24 cellular contexts compared by ENCODE assay signal in the genomic region with DNA sequence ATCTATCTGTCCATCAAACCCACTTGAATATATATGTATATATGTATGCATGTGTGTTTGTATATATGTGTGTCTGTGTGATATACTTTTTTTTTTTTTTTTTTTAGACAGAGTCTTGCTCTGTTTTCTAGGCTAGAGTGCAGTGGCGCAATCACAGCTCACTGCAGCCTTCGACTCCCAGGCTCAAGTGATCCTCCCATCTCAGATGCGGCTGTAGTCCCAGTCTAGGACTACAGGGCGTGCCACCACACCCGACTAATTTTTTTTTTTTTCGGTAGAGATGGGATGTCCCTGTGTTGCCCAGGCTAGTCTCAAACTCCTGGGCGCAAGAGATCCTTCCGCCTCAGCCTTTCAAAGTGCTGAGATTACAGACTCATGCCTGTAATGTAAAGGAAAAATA. TPM values are rescaled to one million over a fixed set of nuclear protein-coding genes. Genes with fewer than 3 reads are reported as not detected.
"Had no signal": no experiment of that assay in that cellular context is flagged by ENCODE, and none has a peak within 500 bp of the region (broad histone marks: within the 10 kb centered on the region; RNA-seq: fewer than 3 reads in every experiment).

No MANE protein-coding gene starts in this region.

- H3K36me3 ChIP-seq: esophagus squamous epithelium, thyroid gland had no signal

- H3K4me3 Mint-ChIP-seq: activated B cell treated with CpG ODN at 0.5 μM for 24 hours; activated CD8-positive, alpha-beta T cell treated with anti-CD3 and anti-CD28 coated beads for 36 hours; activated T-cell treated with anti-CD3 and anti-CD28 coated beads, Interleukin-2, amount 50 U/mL, for 4 hours; stimulated activated memory B cell treated with anti-CD40 and anti-IgM and Interleukin-4, amounts not matched to agents 10 μg/mL and 1 μg/mL and 100 μg/mL, for 72 hours had no signal

- ATAC-seq: activated CD8-positive, alpha-beta T cell treated with anti-CD3 and anti-CD28 coated beads for 36 hours; activated T-cell treated with anti-CD3 and anti-CD28 coated beads, Interleukin-2, amount 50 U/mL, for 4 hours; foreskin keratinocyte; left ventricle myocardium superior; natural killer cell treated with Interleukin-12 subunit alpha and Interleukin-12 subunit beta and Interleukin-15 and Interleukin-18, amount 100 ng/mL, for 72 hours; stimulated activated memory B cell treated with anti-CD40 and anti-IgM and Interleukin-4, amounts not matched to agents 10 μg/mL and 1 μg/mL and 100 μg/mL, for 72 hours had no signal

- H3K27me3 ChIP-seq: esophagus squamous epithelium, foreskin keratinocyte, thyroid gland had no signal

- H3K27ac ChIP-seq: esophagus squamous epithelium, foreskin keratinocyte, thyroid gland had no signal

- H3K9me3 ChIP-seq: esophagus squamous epithelium, thyroid gland had no signal

- H3K4me1 ChIP-seq: esophagus squamous epithelium, foreskin keratinocyte, thyroid gland had no signal

- DNase-seq: activated B cell treated with CpG ODN at 0.5 μM for 24 hours; activated CD4-positive, alpha-beta T cell treated with anti-CD3 and anti-CD28 coated beads for 48 hours; activated CD8-positive, alpha-beta T cell treated with anti-CD3 and anti-CD28 coated beads for 36 hours; activated effector memory CD4-positive, alpha-beta T cell treated with Interleukin-2 at 50 U/mL for 16 hours; activated naive CD4-positive, alpha-beta T cell treated with anti-CD3 and anti-CD28 coated beads, Interleukin-2, amount 50 U/mL, for 16 hours; activated T-cell treated with anti-CD3 and anti-CD28 coated beads, Interleukin-2, amount 50 U/mL, for 4 hours; esophagus squamous epithelium; foreskin keratinocyte; glutamatergic neuron; hypothalamus; left ventricle myocardium superior; mesenchymal stem cell; nucleus accumbens; posterior cingulate gyrus; retina; stimulated activated CD4-positive, alpha-beta T cell treated with anti-CD3 and anti-CD28 coated beads, Interleukin-2, amount 100 ng/mL, for 48 hours; thyroid gland had no signal

- H3K9me3 Mint-ChIP-seq: activated B cell treated with CpG ODN at 0.5 μM for 24 hours; activated CD8-positive, alpha-beta T cell treated with anti-CD3 and anti-CD28 coated beads for 36 hours; activated T-cell treated with anti-CD3 and anti-CD28 coated beads, Interleukin-2, amount 50 U/mL, for 4 hours; natural killer cell treated with Interleukin-12 subunit alpha and Interleukin-12 subunit beta and Interleukin-15 and Interleukin-18, amount 100 ng/mL, for 72 hours; stimulated activated memory B cell treated with anti-CD40 and anti-IgM and Interleukin-4, amounts not matched to agents 10 μg/mL and 1 μg/mL and 100 μg/mL, for 72 hours had no signal

- FAIRE-seq: colon, endometrium, urothelium cell line had no signal

- H3K27ac Mint-ChIP-seq: activated B cell treated with CpG ODN at 0.5 μM for 24 hours; activated CD8-positive, alpha-beta T cell treated with anti-CD3 and anti-CD28 coated beads for 36 hours; natural killer cell treated with Interleukin-12 subunit alpha and Interleukin-12 subunit beta and Interleukin-15 and Interleukin-18, amount 100 ng/mL, for 72 hours; stimulated activated memory B cell treated with anti-CD40 and anti-IgM and Interleukin-4, amounts not matched to agents 10 μg/mL and 1 μg/mL and 100 μg/mL, for 72 hours had no signal

- H3K4me3 ChIP-seq: esophagus squamous epithelium, thyroid gland had no signal

- H3K36me3 Mint-ChIP-seq: natural killer cell treated with Interleukin-12 subunit alpha and Interleukin-12 subunit beta and Interleukin-15 and Interleukin-18, amount 100 ng/mL, for 72 hours; stimulated activated memory B cell treated with anti-CD40 and anti-IgM and Interleukin-4, amounts not matched to agents 10 μg/mL and 1 μg/mL and 100 μg/mL, for 72 hours had no signal

RNA-seq across cellular contexts. Expression of a gene that starts 13.0 kb away (rescaled TPM):
- total RNA-seq: activated B cell treated with CpG ODN at 0.5 μM for 24 hours; activated CD8-positive, alpha-beta T cell treated with anti-CD3 and anti-CD28 coated beads for 36 hours; activated T-cell treated with anti-CD3 and anti-CD28 coated beads, Interleukin-2, amount 50 U/mL, for 4 hours; cardiac septum; esophagus squamous epithelium; foreskin keratinocyte; kidney epithelial cell; left ventricle myocardium superior; natural killer cell treated with Interleukin-12 subunit alpha and Interleukin-12 subunit beta and Interleukin-15 and Interleukin-18, amount 100 ng/mL, for 72 hours; thyroid gland had no signal
- polyA plus RNA-seq: foreskin keratinocyte had no signal

RNA-seq across cellular contexts. Expression of a gene that starts 16.8 kb away (rescaled TPM):
- total RNA-seq: activated B cell treated with CpG ODN at 0.5 μM for 24 hours; activated CD8-positive, alpha-beta T cell treated with anti-CD3 and anti-CD28 coated beads for 36 hours; activated T-cell treated with anti-CD3 and anti-CD28 coated beads, Interleukin-2, amount 50 U/mL, for 4 hours; esophagus squamous epithelium; foreskin keratinocyte; kidney epithelial cell; left ventricle myocardium superior; natural killer cell treated with Interleukin-12 subunit alpha and Interleukin-12 subunit beta and Interleukin-15 and Interleukin-18, amount 100 ng/mL, for 72 hours had no signal
- polyA plus RNA-seq: foreskin keratinocyte had no signal

RNA-seq across cellular contexts. Expression of a gene that starts 32.5 kb away (rescaled TPM):
- total RNA-seq: activated B cell treated with CpG ODN at 0.5 μM for 24 hours; activated CD8-positive, alpha-beta T cell treated with anti-CD3 and anti-CD28 coated beads for 36 hours; activated T-cell treated with anti-CD3 and anti-CD28 coated beads, Interleukin-2, amount 50 U/mL, for 4 hours; cardiac septum; esophagus squamous epithelium; foreskin keratinocyte; kidney epithelial cell; left ventricle myocardium superior; natural killer cell treated with Interleukin-12 subunit alpha and Interleukin-12 subunit beta and Interleukin-15 and Interleukin-18, amount 100 ng/mL, for 72 hours; thyroid gland had no signal
- polyA plus RNA-seq: foreskin keratinocyte had no signal
